24 cellular contexts compared by ENCODE assay signal in the genomic region with DNA sequence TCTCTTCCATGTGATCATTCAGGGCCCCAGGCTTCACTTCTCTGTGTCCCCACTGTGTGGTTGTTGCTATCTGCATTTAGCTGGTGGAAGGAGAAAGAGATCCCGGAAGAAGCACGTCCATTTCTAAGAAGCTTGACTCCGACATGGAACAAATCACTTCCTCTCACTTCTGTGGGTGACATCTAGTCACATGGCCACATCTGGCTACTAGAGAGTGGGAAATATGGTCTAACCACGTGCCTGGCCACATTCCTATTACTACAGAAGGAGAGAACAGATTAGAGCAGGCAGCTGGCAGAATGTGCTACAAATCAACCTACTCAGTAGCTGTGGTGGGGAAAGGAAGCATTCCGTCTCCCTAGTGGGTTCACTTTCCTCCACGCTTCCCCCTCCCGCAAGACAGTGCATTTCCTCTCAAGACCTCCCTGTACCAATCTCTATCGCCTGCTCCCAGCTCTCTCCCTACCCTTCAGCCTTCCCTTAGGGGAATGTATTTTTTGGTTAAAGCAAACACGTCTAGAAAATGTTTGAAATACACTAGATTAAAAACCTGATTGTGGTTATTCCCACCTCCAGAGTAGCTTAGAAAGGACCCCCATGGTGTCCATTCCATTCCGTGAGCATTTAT. TPM values are rescaled to one million over a fixed set of nuclear protein-coding genes. Genes with fewer than 3 reads are reported as not detected.
DNase-seq lines count a peak whose midpoint lies in the region; ATAC-seq, FAIRE-seq and TF ChIP-seq lines count a peak whose summit lies in the region.
"Had no signal": no experiment of that assay in that cellular context is flagged by ENCODE, and none has a peak within 500 bp of the region (broad histone marks: within the 10 kb centered on the region; RNA-seq: fewer than 3 reads in every experiment).

No MANE protein-coding gene starts in this region.

- H3K27ac Mint-ChIP-seq in CD8-positive, alpha-beta T cell: no peak overlapping the region
- H3K27ac Mint-ChIP-seq: activated CD4-positive, alpha-beta memory T cell treated with anti-CD3 and anti-CD28 coated beads, Interleukin-2, amount 10 ng/mL, durations not matched to agents 7 days and 5 days; activated T-cell treated with anti-CD3 and anti-CD28 coated beads, Interleukin-2, amount 50 U/mL, for 24 hours; memory B cell had no signal

- WGBS in H1 (ENCODE audit: extremely low coverage in 1 of 2, insufficient coverage in 1 of 2, insufficient read length in 1 of 2, insufficient replicate concordance in 2 of 2, low coverage in 1 of 2, low lambda C conversion rate in 2 of 2, missing lambda C conversion rate in 1 of 2), 2 experiments: 80% methylated on average over 10 of the region's 10 CpGs; no CpG with 5 or more reads in 1 of the 2 experiments

- no peak overlapping the region for H3K27ac ChIP-seq in H1 (ENCODE audit: low read depth, low read length)
- no peak overlapping the region for H3K27ac ChIP-seq in CD8-positive, alpha-beta T cell (ENCODE audit: low read depth, low read length)
- H3K27ac ChIP-seq in tibial artery: no peak overlapping the region
- H3K27ac ChIP-seq: transverse colon had no signal

- H3K56ac ChIP-seq in H1 (replicated peaks; ENCODE audit: insufficient read length, low read depth, low read length): no peak overlapping the region

- H3K27me3 ChIP-seq in H1 (replicated peaks in 1 of 4; ENCODE audit: control insufficient read depth in 3 of 4, extremely low read depth in 1 of 4, insufficient read depth in 3 of 4, low read length in 3 of 4) (peaks cover 0 to 3% (median 2%) of the 10 kb centered on the region in 4 experiments; a peak in 3 of 7 replicates), tibial artery (peaks cover 0 to 18% of the 10 kb centered on the region in 2 donors)
- H3K27me3 ChIP-seq in CD8-positive, alpha-beta T cell (ENCODE audit: insufficient read depth, low read length): no peaks in the 10 kb centered on the region

- H3K14ac ChIP-seq in H1 (ENCODE audit: insufficient read length): no peak overlapping the region

- H2BK12ac ChIP-seq in H1 (ENCODE audit: low read depth, low read length): no peak overlapping the region

- no peak overlapping the region for H3K4ac ChIP-seq in H1 (replicated peaks; ENCODE audit: insufficient read length, low read depth, low read length)

- no peak overlapping the region for H4K5ac ChIP-seq in H1 (ENCODE audit: insufficient read length, low read depth, low read length)

- H3K4me1 ChIP-seq in H1 (replicated peaks in 1 of 4; ENCODE audit: control insufficient read depth in 3 of 4, insufficient read depth in 4 of 4, low read length in 3 of 4) (peaks cover 0 to 3% (median 1%) of the 10 kb centered on the region in 4 experiments; a peak in 5 of 7 replicates), tibial artery (no peaks in the 10 kb centered on the region)
- H3K4me1 ChIP-seq in CD8-positive, alpha-beta T cell (ENCODE audit: insufficient read depth, low read length): no peaks in the 10 kb centered on the region
- H3K4me1 ChIP-seq: sigmoid colon, transverse colon had no signal

- intact Hi-C loops in CD8-positive, alpha-beta T cell (cut with DNase I, micrococcal nuclease): no loop called here
- intact Hi-C loops in tibial artery (cut with DNase I; ENCODE audit: low total_unique reads): no loop called here

- H4K20me1 ChIP-seq in H1 (replicated peaks in 1 of 2; ENCODE audit: control insufficient read depth in 1 of 2, insufficient read depth in 2 of 2, low read length in 2 of 2): no peaks in the 10 kb centered on the region

- H3K79me2 ChIP-seq in H1 (ENCODE audit: control insufficient read depth in 1 of 2, insufficient read depth in 2 of 2, low read length in 2 of 2): no peaks in the 10 kb centered on the region

- no peak for TF ChIP-seq POLR2A in H1 (IDR thresholded peaks at IDR 0.05; ENCODE audit: control extremely low read depth in 1 of 2, low read depth in 2 of 2, low read length in 2 of 2)

- TF ChIP-seq CTCF in H1 (IDR thresholded peaks at IDR 0.05; ENCODE audit: control extremely low read depth in 1 of 3, insufficient read depth in 1 of 3, low read depth in 1 of 3, low read length in 3 of 3) (no peak), tibial artery (IDR thresholded peaks at IDR 0.05) (no peak)
- no peak for TF ChIP-seq CTCF in CD8-positive, alpha-beta T cell (IDR thresholded peaks at IDR 0.05)

- H3K23me2 ChIP-seq in H1 (ENCODE audit: low read depth, low read length): no peaks in the 10 kb centered on the region

- POLR2A ChIA-PET in H1 (lab: Charles Lee; ENCODE audit: partially characterized antibody): interaction anchor here (0.6 to 1.5 kb wide), 2 partner anchors 8 to 50 kb away, joined by 3 read pairs; a partner anchor contains a TSS
- POLR2A ChIA-PET in CD8-positive, alpha-beta T cell (lab: Charles Lee): no interaction called here

- DNase-seq in GF-D8 (lab: John Stamatoyannopoulos, UW) (peak; percentile 15), NCI-H82 (lab: John Stamatoyannopoulos, UW) (peak; percentile 93), H1 (ENCODE audit: low read depth in 1 of 2, low spot score in 2 of 2) (peak in 1 of 2 experiments; percentile 34), putamen (ENCODE audit: low spot score) (peak; percentile 78), NOMO-1 treated with dmso at 0.1 percent for 144 hours (lab: John Stamatoyannopoulos, UW; ENCODE audit: unreplicated experiment) (no peak), tibial artery (no peak), NCI-H146 treated with DMSO at 0.1 percent for 48 hours (lab: John Stamatoyannopoulos, UW; ENCODE audit: unreplicated experiment) (no peak)
- DNase-seq in CD8-positive, alpha-beta T cell: no peak
- DNase-seq: activated CD4-positive, alpha-beta memory T cell treated with anti-CD3 and anti-CD28 coated beads, Interleukin-2, amount 10 ng/mL, durations not matched to agents 7 days and 5 days; activated CD4-positive, CD25-positive, alpha-beta regulatory T cell; activated naive CD4-positive, alpha-beta T cell; activated T-cell treated with anti-CD3 and anti-CD28 coated beads, Interleukin-2, amount 50 U/mL, for 24 hours; amniotic stem cell; kidney glomerular epithelial cell; NCI-H187 treated with DMSO at 0.1 percent for 48 hours; NCI-H345; RPMI8226; sigmoid colon; T-helper 9 cell; transverse colon had no signal

- H3K4me3 ChIP-seq in H1 (ENCODE audit: extremely low read depth in 1 of 4, insufficient read depth in 2 of 4, low read depth in 3 of 4, low read length in 4 of 4) (no peak overlapping the region), tibial artery (no peak overlapping the region)
- H3K4me3 ChIP-seq in CD8-positive, alpha-beta T cell (ENCODE audit: low read depth, low read length): no peak overlapping the region
- H3K4me3 ChIP-seq: sigmoid colon, transverse colon had no signal

- H3K27me3 Mint-ChIP-seq in CD8-positive, alpha-beta T cell (ENCODE audit: low read depth): peaks cover 46% of the 10 kb centered on the region

- H3K9me3 ChIP-seq in H1 (ENCODE audit: insufficient read depth in 2 of 2, low read depth in 1 of 2, low read length in 1 of 2) (no peaks in the 10 kb centered on the region), tibial artery (no peaks in the 10 kb centered on the region)
- H3K9me3 ChIP-seq in CD8-positive, alpha-beta T cell (ENCODE audit: low read length): no peaks in the 10 kb centered on the region
- H3K9me3 ChIP-seq: sigmoid colon, transverse colon had no signal

- no peak overlapping the region for H2AFZ ChIP-seq in H1 (ENCODE audit: low read length)

- FAIRE-seq in H1 (lab: Jason Lieb, UNC): no peak
- FAIRE-seq: frontal cortex had no signal

- no peak overlapping the region for H3K4me2 ChIP-seq in H1 (ENCODE audit: insufficient read depth in 1 of 2, low read depth in 2 of 2, low read length in 2 of 2)

- no peaks in the 10 kb centered on the region for H3K79me1 ChIP-seq in H1 (ENCODE audit: low read depth, low read length)

- no peak overlapping the region for H3K18ac ChIP-seq in H1 (ENCODE audit: extremely low read depth, low read length)

- ATAC-seq in CD8-positive, alpha-beta T cell: no peak
- ATAC-seq: SK-N-SH treated with all-trans-retinoic acid at 6 μM for 48 hours had no signal

- no peak overlapping the region for H4K8ac ChIP-seq in H1 (ENCODE audit: extremely low read depth, insufficient read depth, low read length)

- no peak for TF ChIP-seq RAD21 in H1 (IDR thresholded peaks at IDR 0.05 in 1 of 2, conservative IDR thresholded peaks at IDR 0.05 in 1 of 2; ENCODE audit: low read depth in 2 of 2, low read length in 2 of 2)

- no peak overlapping the region for H2BK20ac ChIP-seq in H1 (ENCODE audit: low read length)

- H3K9ac ChIP-seq in H1 (replicated peaks in 1 of 4; ENCODE audit: extremely low read depth in 1 of 4, low read depth in 3 of 4, low read length in 3 of 4): no peak overlapping the region

- H3K4me1 Mint-ChIP-seq in CD8-positive, alpha-beta T cell (ENCODE audit: low read depth): no peaks in the 10 kb centered on the region
- H3K4me1 Mint-ChIP-seq: activated CD4-positive, alpha-beta memory T cell treated with anti-CD3 and anti-CD28 coated beads, Interleukin-2, amount 10 ng/mL, durations not matched to agents 7 days and 5 days had no signal

- H3K36me3 ChIP-seq in H1 (ENCODE audit: control insufficient read depth in 2 of 4, insufficient read depth in 4 of 4, low read length in 3 of 4): no peaks in the 10 kb centered on the region
- H3K36me3 ChIP-seq in CD8-positive, alpha-beta T cell (ENCODE audit: insufficient read depth, low read length): no peaks in the 10 kb centered on the region
- no peaks in the 10 kb centered on the region for H3K36me3 ChIP-seq in tibial artery
- H3K36me3 ChIP-seq: sigmoid colon, transverse colon had no signal

- H2BK5ac ChIP-seq in H1 (ENCODE audit: low read depth, low read length): no peak overlapping the region

- peak overlapping the region; percentile 27 for H4K91ac ChIP-seq in H1 (replicated peaks; ENCODE audit: insufficient read length, low read length)

- H3K4me3 Mint-ChIP-seq in CD8-positive, alpha-beta T cell: no peak overlapping the region
- H3K4me3 Mint-ChIP-seq: activated CD4-positive, alpha-beta memory T cell treated with anti-CD3 and anti-CD28 coated beads, Interleukin-2, amount 10 ng/mL, durations not matched to agents 7 days and 5 days; activated T-cell treated with anti-CD3 and anti-CD28 coated beads, Interleukin-2, amount 50 U/mL, for 24 hours; memory B cell had no signal

- H2BK15ac ChIP-seq in H1 (ENCODE audit: low read length): no peak overlapping the region

- H3K23ac ChIP-seq in H1 (ENCODE audit: insufficient read length): no peak overlapping the region

- no peak for TF ChIP-seq EP300 in H1 (IDR thresholded peaks at IDR 0.05; ENCODE audit: borderline replicate concordance in 1 of 2, low read depth in 2 of 2, low read length in 2 of 2)

- no peak overlapping the region for H2BK120ac ChIP-seq in H1 (replicated peaks; ENCODE audit: low read depth, low read length)

- H3K9me3 Mint-ChIP-seq in CD8-positive, alpha-beta T cell: peaks cover 2% of the 10 kb centered on the region
- H3K9me3 Mint-ChIP-seq: activated CD4-positive, alpha-beta memory T cell treated with anti-CD3 and anti-CD28 coated beads, Interleukin-2, amount 10 ng/mL, durations not matched to agents 7 days and 5 days; activated T-cell treated with anti-CD3 and anti-CD28 coated beads, Interleukin-2, amount 50 U/mL, for 24 hours; memory B cell had no signal

- no peak overlapping the region for H2AK5ac ChIP-seq in H1 (ENCODE audit: low read depth, low read length)

- CTCF ChIA-PET in H1 (lab: Charles Lee; ENCODE audit: partially characterized antibody): interaction anchor here (0.8 to 1.7 kb wide), 7 partner anchors 9 to 184 kb away, joined by 3 to 8 read pairs (median 3); no protein-coding TSS in a partner anchor
- CTCF ChIA-PET in CD8-positive, alpha-beta T cell (lab: Charles Lee): no interaction called here

- no peaks in the 10 kb centered on the region for H3K36me3 Mint-ChIP-seq in CD8-positive, alpha-beta T cell

RNA-seq across cellular contexts. Expression of a gene that starts 7.8 kb away (rescaled TPM):
- total RNA-seq in H1 (2021; fragmentation: NEBNext Ultra II Directional; extraction: Animal tissue kit (Norgen Biotek cat#: 25700)): 0.50 and 0.57 TPM in 2 replicates
- 0.14 and 0.16 TPM in 2 replicates for polyA plus RNA-seq in H1 (2011; rRNA removed)
- 0.14 TPM for polyA plus RNA-seq in H1 (2011; cell fraction: cytosol; rRNA removed)
- polyA plus RNA-seq in H1 (2011; cell fraction: nucleus; rRNA removed): 0.16 TPM
- polyA plus RNA-seq in H1 (2012, experiment 1 of 2): 0.11 to 0.30 TPM (median 0.18 TPM) in 4 replicates
- 0.09 TPM for polyA plus RNA-seq in H1 (2012, experiment 2 of 2)
- polyA plus RNA-seq in H1 (2013, experiment 1 of 2): 0.14 TPM
- polyA plus RNA-seq in H1 (2013, experiment 2 of 2): 0.20 TPM
- polyA minus RNA-seq in H1 (2011; rRNA and poly(A)+ RNA removed): 0.17 and 0.25 TPM in 2 replicates
- 0.15 TPM for polyA minus RNA-seq in H1 (2011; cell fraction: cytosol; rRNA and poly(A)+ RNA removed)
- polyA minus RNA-seq in H1 (2011; cell fraction: nucleus; rRNA and poly(A)+ RNA removed): 0.30 TPM
- total RNA-seq in CD8-positive, alpha-beta T cell: not detected
- total RNA-seq: activated CD4-positive, alpha-beta memory T cell treated with anti-CD3 and anti-CD28 coated beads, Interleukin-2, amount 10 ng/mL, durations not matched to agents 7 days and 5 days; cardiac septum had no signal

Comparison
In these comparisons a context has a peak if more than half of its experiments do, and no peak if none do; other contexts are left out.
1. DNase-seq: peak in GF-D8 (single experiment), NCI-H82 (single experiment) and putamen (single experiment); none in NOMO-1 treated with dmso at 0.1 percent for 144 hours (single experiment), CD8-positive, alpha-beta T cell (0 of 7), tibial artery (0 of 2) and NCI-H146 treated with DMSO at 0.1 percent for 48 hours (single experiment).